13 cellular contexts compared by ENCODE assay signal in genomic region chr10:99532194-99532593, GRCh38. TPM values are rescaled to one million over a fixed set of nuclear protein-coding genes. Genes with fewer than 3 reads are reported as not detected.
DNase-seq lines count a peak whose midpoint lies in the region; ATAC-seq and TF ChIP-seq lines count a peak whose summit lies in the region.
"Had no signal": no experiment of that assay in that cellular context is flagged by ENCODE, and none has a peak within 500 bp of the region (broad histone marks: within the 10 kb centered on the region; RNA-seq: fewer than 3 reads in every experiment).

No MANE protein-coding gene starts in this region.

- no peaks in the 10 kb centered on the region for H3K9me3 ChIP-seq in HEK293 (ENCODE audit: control insufficient read depth, insufficient read depth, low read depth, low read length)
- H3K9me3 ChIP-seq in neural progenitor cell (ENCODE audit: low read depth) = no peaks in the 10 kb centered on the region
- no peaks in the 10 kb centered on the region for H3K9me3 ChIP-seq in SJCRH30 (replicated peaks)

- H3K27me3 ChIP-seq in neural progenitor cell (peaks cover 100% of the 10 kb centered on the region), SJCRH30 (no peaks in the 10 kb centered on the region)

- peaks cover 6% of the 10 kb centered on the region; the same call in 1 of the 2 replicates for H3K4me1 ChIP-seq in HEK293 (ENCODE audit: control insufficient read depth, insufficient read depth, low read length)
- H3K4me1 ChIP-seq in neural progenitor cell = peaks cover 26% of the 10 kb centered on the region
- no peaks in the 10 kb centered on the region for H3K4me1 ChIP-seq in SJCRH30

- H3K9me3 Mint-ChIP-seq in CD14-positive monocyte (peaks cover 4 to 57% (median 38%) of the 10 kb centered on the region in 7 donors), neural progenitor cell (peaks cover 3% of the 10 kb centered on the region)
- H3K9me3 Mint-ChIP-seq in effector memory CD8-positive, alpha-beta T cell = no peaks in the 10 kb centered on the region

- H2AFZ ChIP-seq in neural progenitor cell (replicated peaks) = no peak overlapping the region

- DNase-seq in CD14-positive monocyte (ENCODE audit: low spot score) = no peak
- no peak for DNase-seq in effector memory CD8-positive, alpha-beta T cell
- no peak for DNase-seq in neural progenitor cell (ENCODE audit: low spot score)
- DNase-seq in caudate nucleus (lab: John Stamatoyannopoulos, UW) = no peak
- DNase-seq in KBM-7 = no peak
- no peak for DNase-seq in C1 segment of cervical spinal cord (lab: John Stamatoyannopoulos, UW)
- no peak for DNase-seq in SJCRH30
- DNase-seq: posterior cingulate gyrus had no signal

- CTCF ChIA-PET in HEK293 (lab: Yijun Ruan, JAX) = interaction anchor here (0.6 to 1.4 kb wide), 2 partner anchors 15 to 34 kb away, joined by 3 read pairs; no protein-coding TSS in a partner anchor

- H3K4me1 Mint-ChIP-seq in CD14-positive monocyte (peaks cover 87% of the 10 kb centered on the region), neural progenitor cell (peaks cover 38% of the 10 kb centered on the region)
- H3K4me1 Mint-ChIP-seq in effector memory CD8-positive, alpha-beta T cell (ENCODE audit: low read depth in 2 of 2) = peaks cover 15 to 31% of the 10 kb centered on the region in 2 donors

- H3K4me3 ChIP-seq in HEK293 (ENCODE audit: low read depth, low read length) (no peak overlapping the region), neural progenitor cell (no peak overlapping the region), SJCRH30 (no peak overlapping the region)

- H3K9ac ChIP-seq in neural progenitor cell = no peak overlapping the region

- intact Hi-C loops in CD14-positive monocyte (cut with micrococcal nuclease) = no loop called here

- no peaks in the 10 kb centered on the region for H3K79me2 ChIP-seq in neural progenitor cell (ENCODE audit: low read depth)

- H3K4me3 Mint-ChIP-seq in CD14-positive monocyte (peak overlapping the region; percentile 77 to 95), neural progenitor cell (peak overlapping the region; percentile 54)
- H3K4me3 Mint-ChIP-seq in effector memory CD8-positive, alpha-beta T cell = peak overlapping the region; percentile 42 to 62

- H3K4me2 ChIP-seq in neural progenitor cell = peak overlapping the region; percentile 50

- TF ChIP-seq CTCF in CD14-positive monocyte (IDR thresholded peaks at IDR 0.05) = no peak
- no peak for TF ChIP-seq CTCF in HEK293 (tag by site-specific recombination; IDR thresholded peaks at IDR 0.05)
- TF ChIP-seq CTCF in neural progenitor cell (IDR thresholded peaks at IDR 0.05) = no peak

- H3K27me3 Mint-ChIP-seq in CD14-positive monocyte (ENCODE audit: low read depth in 3 of 3) = peaks cover 96 to 100% (median 96%) of the 10 kb centered on the region in 3 donors
- peaks cover 89 to 96% of the 10 kb centered on the region in 2 donors for H3K27me3 Mint-ChIP-seq in effector memory CD8-positive, alpha-beta T cell
- peaks cover 90% of the 10 kb centered on the region for H3K27me3 Mint-ChIP-seq in neural progenitor cell (ENCODE audit: insufficient read depth, low read depth)

- peaks cover 38% of the 10 kb centered on the region for H3F3A ChIP-seq in neural progenitor cell (ENCODE audit: low read depth)

- POLR2A ChIA-PET in HEK293 (lab: Yijun Ruan, JAX) = no interaction called here

- no peak for ATAC-seq in effector memory CD8-positive, alpha-beta T cell (replicated peaks)

- H3K36me3 Mint-ChIP-seq in CD14-positive monocyte = peaks cover 12 to 23% of the 10 kb centered on the region in 2 donors
- peaks cover 7% of the 10 kb centered on the region for H3K36me3 Mint-ChIP-seq in effector memory CD8-positive, alpha-beta T cell (ENCODE audit: insufficient read depth)
- H3K36me3 Mint-ChIP-seq in neural progenitor cell = peaks cover 2% of the 10 kb centered on the region

- no peak overlapping the region for H3K27ac ChIP-seq in HEK293 (ENCODE audit: extremely low read depth, low read depth, low read length)
- no peak overlapping the region for H3K27ac ChIP-seq in neural progenitor cell
- H3K27ac ChIP-seq in caudate nucleus (ENCODE audit: low read depth, low read length) = no peak overlapping the region
- H3K27ac ChIP-seq in SJCRH30 = no peak overlapping the region
- H3K27ac ChIP-seq: C4-2B, RWPE1 had no signal

- H4K20me1 ChIP-seq in neural progenitor cell (ENCODE audit: low read depth) = peaks cover 97% of the 10 kb centered on the region

- in situ Hi-C loops in KBM-7 (cut with MboI; ENCODE audit: low pct_unique_long_range_greater_than_20kb, low sequenced_read_pairs) = no loop called here

- H3K27ac Mint-ChIP-seq in CD14-positive monocyte = peak overlapping the region in 1 of 7 donors; percentile 62
- H3K27ac Mint-ChIP-seq in effector memory CD8-positive, alpha-beta T cell = no peak overlapping the region
- H3K27ac Mint-ChIP-seq in neural progenitor cell = no peak overlapping the region

- H3K36me3 ChIP-seq in HEK293 (ENCODE audit: control insufficient read depth in 2 of 2, insufficient read depth in 1 of 2, low read length in 2 of 2) (no peaks in the 10 kb centered on the region), neural progenitor cell (no peaks in the 10 kb centered on the region), SJCRH30 (no peaks in the 10 kb centered on the region)

TF ChIP-seq in HEK293, 187 proteins besides CTCF, POLR2A, EP300 and RAD21:
- 0 out of 2 replicates have a peak, but pooled peaks have one; percentile 20 for TF ChIP-seq SCRT2 (tag by site-specific recombination; IDR thresholded peaks at IDR 0.05)
- TF ChIP-seq REPIN1 (tag by site-specific recombination; IDR thresholded peaks at IDR 0.05; ENCODE audit: low read depth) = no peak

RNA-seq across cellular contexts. Expression of gene NKX2-3, which starts 0.5 kb away (rescaled TPM):
- not detected for polyA plus RNA-seq in CD14-positive monocyte
- not detected in 2 replicates for total RNA-seq in neural progenitor cell (ENCODE audit: low replicate concordance)
- total RNA-seq in SJCRH30 (2014; rRNA removed; shearing (Covaris generic)) = not detected in 2 replicates
- total RNA-seq: G401, glomerular endothelial cell had no signal
